In genomic region chr1:109466440-109467300, GRCh38 we compare ENCODE assay signal across 8 cellular contexts. TPM values are rescaled to one million over a fixed set of nuclear protein-coding genes. Genes with fewer than 3 reads are reported as not detected.
DNase-seq lines count a peak whose midpoint lies in the region; TF ChIP-seq lines count a peak whose summit lies in the region.

Gene SYPL2, plus strand, starts transcription at chr1:109466546. Its CDS starts 298 bp downstream, at chr1:109466844.

- H3K27me3 ChIP-seq in CD8-positive, alpha-beta memory T cell (ENCODE audit: insufficient read depth, low read length, poor library complexity, severe bottlenecking), result peaks cover 47% of the 10 kb centered on the region
- peaks cover 41% of the 10 kb centered on the region for H3K27me3 ChIP-seq in colonic mucosa
- peaks cover 0 to 3% (median 0%) of the 10 kb centered on the region in 4 donors for H3K27me3 ChIP-seq in liver (ENCODE audit: control insufficient read depth in 4 of 4, insufficient read depth in 4 of 4, low read length in 3 of 4)
- no peaks in the 10 kb centered on the region for H3K27me3 ChIP-seq in testis

- H3K4me1 ChIP-seq in CD8-positive, alpha-beta memory T cell (ENCODE audit: insufficient read depth, low read length), result no peaks in the 10 kb centered on the region
- H3K4me1 ChIP-seq in colonic mucosa (no peaks in the 10 kb centered on the region), liver (ENCODE audit: control insufficient read depth in 4 of 4, insufficient read depth in 4 of 4, low read length in 3 of 4) (peaks cover 0 to 9% (median 2%) of the 10 kb centered on the region in 4 donors), testis (peaks cover 24% of the 10 kb centered on the region)

- peaks cover 44 to 71% of the 10 kb centered on the region in 2 donors for H3K27me3 Mint-ChIP-seq in CD8-positive, alpha-beta memory T cell

- no peak for TF ChIP-seq POLR2A in testis (IDR thresholded peaks at IDR 0.05)

- intact Hi-C loops in colonic mucosa (cut with DNase I), result no loop called here
- intact Hi-C loops in testis (cut with DNase I; ENCODE audit: low total_unique reads), result no loop called here

- no peak for DNase-seq in CD8-positive, alpha-beta memory T cell
- peak; percentile 33 for DNase-seq in NCI-H1105 treated with DMSO at 0.1 percent for 48 hours (lab: John Stamatoyannopoulos, UW)
- peak; percentile 45 for DNase-seq in colonic mucosa
- peak; percentile 91 for DNase-seq in testis
- no peak for DNase-seq in NCI-H226
- DNase-seq in SIG-M5 (lab: John Stamatoyannopoulos, UW), result no peak
- DNase-seq in NCI-H2029 treated with DMSO at 0.1 percent for 48 hours (lab: John Stamatoyannopoulos, UW), result no peak

- no peaks in the 10 kb centered on the region for H3K36me3 ChIP-seq in CD8-positive, alpha-beta memory T cell (ENCODE audit: insufficient read depth, low read length)
- H3K36me3 ChIP-seq in colonic mucosa (no peaks in the 10 kb centered on the region), liver (ENCODE audit: control insufficient read depth in 4 of 4, insufficient read depth in 3 of 4, low read depth in 1 of 4, low read length in 3 of 4) (no peaks in the 10 kb centered on the region), testis (ENCODE audit: low read depth, missing control alignments) (no peaks in the 10 kb centered on the region)

- H3K4me1 Mint-ChIP-seq in CD8-positive, alpha-beta memory T cell, result peaks cover 0 to 8% (median 4%) of the 10 kb centered on the region in 3 donors

- H3K4me3 ChIP-seq in CD8-positive, alpha-beta memory T cell (ENCODE audit: low read length), result no peak within 1 kb of the TSS
- H3K4me3 ChIP-seq in colonic mucosa, result peak within 1 kb of the TSS; percentile 63
- peak within 1 kb of the TSS; percentile 63 to 76 (median 75) for H3K4me3 ChIP-seq in liver (ENCODE audit: low read depth in 1 of 3, low read length in 3 of 3)
- peak within 1 kb of the TSS; percentile 68 to 81 for H3K4me3 ChIP-seq in testis

- no peak for TF ChIP-seq RAD21 in liver (IDR thresholded peaks at IDR 0.05)

- CTCF ChIA-PET in CD8-positive, alpha-beta memory T cell (lab: Charles Lee), result interaction anchor here (1.3 kb wide), 1 partner anchor 65 kb away, joined by 3 read pairs; no protein-coding TSS in a partner anchor

- WGBS in liver, result 1% methylated on average over 91 of the region's 91 CpGs
- WGBS in testis, 2 donors, result 1 to 3% methylated on average over 6 to 82 of the region's 91 CpGs

- POLR2A ChIA-PET in CD8-positive, alpha-beta memory T cell (lab: Charles Lee), result no interaction called here

- no peaks in the 10 kb centered on the region for H3K36me3 Mint-ChIP-seq in CD8-positive, alpha-beta memory T cell

- TF ChIP-seq CTCF in colonic mucosa (IDR thresholded peaks at IDR 0.05) (no peak), liver (IDR thresholded peaks at IDR 0.05; ENCODE audit: low read depth, low read length, missing input control) (no peak), testis (IDR thresholded peaks at IDR 0.05) (no peak)

- peak within 1 kb of the TSS; percentile 62 to 86 (median 70) for H3K4me3 Mint-ChIP-seq in CD8-positive, alpha-beta memory T cell

- no peak within 1 kb of the TSS for H3K27ac Mint-ChIP-seq in CD8-positive, alpha-beta memory T cell

- H3K27ac ChIP-seq in CD8-positive, alpha-beta memory T cell (ENCODE audit: low read depth, low read length), result no peak within 1 kb of the TSS
- H3K27ac ChIP-seq in colonic mucosa (no peak within 1 kb of the TSS), liver (ENCODE audit: low read depth in 1 of 2, low read length in 2 of 2) (peak within 1 kb of the TSS; percentile 54 to 60), testis (peak within 1 kb of the TSS; percentile 76 to 79)

- no peaks in the 10 kb centered on the region for H3K9me3 Mint-ChIP-seq in CD8-positive, alpha-beta memory T cell

- H3K9ac ChIP-seq in colonic mucosa (ENCODE audit: low read depth in 2 of 2, low read length in 2 of 2) (peak within 1 kb of the TSS in 1 of 2 donors; percentile 43), liver (ENCODE audit: low read depth in 1 of 2, low read length in 2 of 2) (peak within 1 kb of the TSS; percentile 16 to 43)

- no peaks in the 10 kb centered on the region for H3K9me3 ChIP-seq in CD8-positive, alpha-beta memory T cell (ENCODE audit: low read length)
- H3K9me3 ChIP-seq in colonic mucosa, result no peaks in the 10 kb centered on the region
- H3K9me3 ChIP-seq in liver (ENCODE audit: control insufficient read depth in 4 of 4, low read length in 3 of 4), result no peaks in the 10 kb centered on the region
- H3K9me3 ChIP-seq in testis, result no peaks in the 10 kb centered on the region

TF ChIP-seq in liver, 16 proteins besides CTCF, POLR2A, EP300 and RAD21:
- TF ChIP-seq, protein P1, sequence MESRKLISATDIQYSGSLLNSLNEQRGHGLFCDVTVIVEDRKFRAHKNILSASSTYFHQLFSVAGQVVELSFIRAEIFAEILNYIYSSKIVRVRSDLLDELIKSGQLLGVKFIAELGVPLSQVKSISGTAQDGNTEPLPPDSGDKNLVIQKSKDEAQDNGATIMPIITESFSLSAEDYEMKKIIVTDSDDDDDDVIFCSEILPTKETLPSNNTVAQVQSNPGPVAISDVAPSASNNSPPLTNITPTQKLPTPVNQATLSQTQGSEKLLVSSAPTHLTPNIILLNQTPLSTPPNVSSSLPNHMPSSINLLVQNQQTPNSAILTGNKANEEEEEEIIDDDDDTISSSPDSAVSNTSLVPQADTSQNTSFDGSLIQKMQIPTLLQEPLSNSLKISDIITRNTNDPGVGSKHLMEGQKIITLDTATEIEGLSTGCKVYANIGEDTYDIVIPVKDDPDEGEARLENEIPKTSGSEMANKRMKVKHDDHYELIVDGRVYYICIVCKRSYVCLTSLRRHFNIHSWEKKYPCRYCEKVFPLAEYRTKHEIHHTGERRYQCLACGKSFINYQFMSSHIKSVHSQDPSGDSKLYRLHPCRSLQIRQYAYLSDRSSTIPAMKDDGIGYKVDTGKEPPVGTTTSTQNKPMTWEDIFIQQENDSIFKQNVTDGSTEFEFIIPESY (IDR thresholded peaks at IDR 0.05), result no peak
- TF ChIP-seq YY1 (IDR thresholded peaks at IDR 0.05) (peak; percentile 38), EGR1 (IDR thresholded peaks at IDR 0.05; ENCODE audit: low read depth in 2 of 2) (peak; percentile 13 to 57)

RNA-seq across cellular contexts. Expression of gene SYPL2, which starts in this region (rescaled TPM):
- under 1 TPM in 1 of 2 experiments, not detected in 1; 0.07 TPM for total RNA-seq in CD8-positive, alpha-beta memory T cell
- polyA plus RNA-seq in CD8-positive, alpha-beta memory T cell, result 0.07 TPM
- total RNA-seq in colonic mucosa (under 1 TPM; 0.12 to 0.35 TPM), liver (1 to 10 TPM in 1 of 2 donors, under 1 TPM in 1; 0.14 to 4.4 TPM), testis (10 to 100 TPM; 46.1 to 67.5 TPM)
- polyA plus RNA-seq in liver (1 to 10 TPM; 3.0 to 4.7 TPM), testis (ENCODE audit: insufficient read depth, low read depth, low replicate concordance) (29.7 TPM)

Comparison
In these comparisons a context has a peak if more than half of its experiments do, and no peak if none do; other contexts are left out.
1. RNA of gene SYPL2 (total RNA-seq): 46.1 to 67.5 TPM in testis; 0.14 to 4.4 TPM in liver, 0.12 to 0.35 TPM in colonic mucosa and 0.07 TPM in CD8-positive, alpha-beta memory T cell; every median in the first group is over 4 times any median in the second.
2. Peak in DNase-seq and H3K4me3 ChIP-seq in colonic mucosa; RNA of the gene not detected or under 1 TPM.
3. DNase-seq: peak in NCI-H1105 treated with DMSO at 0.1 percent for 48 hours (single experiment) and testis (single experiment); none in CD8-positive, alpha-beta memory T cell (0 of 5), NCI-H226 (single experiment), SIG-M5 (single experiment) and NCI-H2029 treated with DMSO at 0.1 percent for 48 hours (single experiment).
4. H3K27ac ChIP-seq: peak in liver (2 of 2) and testis (2 of 2); none in CD8-positive, alpha-beta memory T cell (single experiment) and colonic mucosa (single experiment).